In the genomic region with DNA sequence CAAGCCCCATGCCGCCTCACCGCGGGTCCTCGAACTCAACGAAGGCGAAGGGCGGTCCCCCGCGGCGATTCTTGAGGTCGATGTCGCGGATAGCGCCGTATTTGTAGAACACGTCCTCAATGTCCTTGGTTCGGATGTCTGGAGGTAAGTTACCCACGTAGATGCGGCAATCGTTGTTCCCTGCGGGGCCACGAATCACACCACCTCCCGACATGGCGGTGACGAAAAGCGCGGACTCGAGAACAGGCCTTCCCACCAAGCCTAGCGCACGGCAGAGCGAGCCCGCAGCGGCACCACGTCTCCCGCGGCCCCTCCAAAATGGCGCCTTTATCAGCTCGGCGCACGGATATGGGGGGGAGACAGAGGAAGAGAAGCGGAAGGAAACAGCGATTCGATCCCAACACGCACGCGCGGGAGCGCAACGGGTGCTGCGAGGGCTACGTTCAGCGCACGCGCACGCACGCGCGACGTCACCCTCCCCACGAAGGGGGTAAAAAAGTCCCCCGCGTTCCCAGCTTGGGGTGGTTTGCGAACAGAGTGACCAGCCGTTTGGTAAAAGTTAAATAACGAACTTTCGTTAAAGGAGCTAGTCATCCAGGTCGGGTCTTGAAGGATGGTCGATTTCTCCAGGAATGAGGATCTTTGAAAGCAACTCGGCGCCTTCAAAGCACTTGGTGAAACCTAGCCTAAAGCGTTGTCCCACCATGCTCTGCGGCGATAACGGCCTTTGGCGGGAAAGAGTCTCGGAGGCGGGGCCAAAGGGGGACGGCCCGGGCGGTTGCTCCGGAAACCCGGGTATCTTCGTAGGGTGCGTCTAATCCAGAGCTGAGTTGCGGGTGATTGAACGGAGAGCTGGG, we compare ENCODE assay signal across 8 cellular contexts. TPM values are rescaled to one million over a fixed set of nuclear protein-coding genes. Genes with fewer than 3 reads are reported as not detected.
DNase-seq lines count a peak whose midpoint lies in the region; ATAC-seq and TF ChIP-seq lines count a peak whose summit lies in the region.

A gene with protein sequence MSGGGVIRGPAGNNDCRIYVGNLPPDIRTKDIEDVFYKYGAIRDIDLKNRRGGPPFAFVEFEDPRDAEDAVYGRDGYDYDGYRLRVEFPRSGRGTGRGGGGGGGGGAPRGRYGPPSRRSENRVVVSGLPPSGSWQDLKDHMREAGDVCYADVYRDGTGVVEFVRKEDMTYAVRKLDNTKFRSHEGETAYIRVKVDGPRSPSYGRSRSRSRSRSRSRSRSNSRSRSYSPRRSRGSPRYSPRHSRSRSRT (minus strand): TSS at position 323 of the 857 bp plus-strand sequence. CDS start 109 bp downstream, at position 214.

- H3K36me3 Mint-ChIP-seq in activated naive CD4-positive, alpha-beta T cell treated with anti-CD3 and anti-CD28 coated beads, Interleukin-2, amount 50 U/mL, for 72 hours = peaks cover 54 to 56% of the 10 kb centered on the region in 2 donors

- peak; percentile 90 for ATAC-seq in HG02610 (IDR thresholded peaks at IDR 0.05; ENCODE audit: unreplicated experiment)
- ATAC-seq in activated naive CD4-positive, alpha-beta T cell treated with anti-CD3 and anti-CD28 coated beads, Interleukin-2, amount 50 U/mL, for 72 hours = peak; percentile 89 to 93
- ATAC-seq in thoracic aorta (ENCODE audit: insufficient number of reproducible peaks, low FRiP score, low read depth) = peak; percentile 96

- H3K27ac ChIP-seq in osteoblast (ENCODE audit: low read depth, low read length) = peak within 1 kb of the TSS; percentile 99
- peak within 1 kb of the TSS; percentile 96 to 100 for H3K27ac ChIP-seq in thoracic aorta

- H3K4me1 ChIP-seq in osteoblast (ENCODE audit: insufficient read depth, low read length) (peaks cover 43% of the 10 kb centered on the region), thoracic aorta (ENCODE audit: control insufficient read depth in 1 of 2, low read depth in 2 of 2) (peaks cover 10 to 41% of the 10 kb centered on the region in 2 donors)

- H3K27ac Mint-ChIP-seq in activated naive CD4-positive, alpha-beta T cell treated with anti-CD3 and anti-CD28 coated beads, Interleukin-2, amount 50 U/mL, for 72 hours = peak within 1 kb of the TSS; percentile 99 to 100

- TF ChIP-seq CTCF in osteoblast (IDR thresholded peaks at IDR 0.05; ENCODE audit: extremely low read depth, low read depth, low read length) (no peak), thoracic aorta (IDR thresholded peaks at IDR 0.05) (no peak)

- DNase-seq in NCI-H1092 treated with DMSO at 0.1 percent for 48 hours (lab: John Stamatoyannopoulos, UW) (peak; percentile 99), SKM-1 (lab: John Stamatoyannopoulos, UW; ENCODE audit: unreplicated experiment) (peak; percentile 97), glomerular visceral epithelial cell (ENCODE audit: extremely low spot score) (peak; percentile 98), osteoblast (ENCODE audit: insufficient read length, low spot score, missing footprints) (peak; percentile 98), thoracic aorta (ENCODE audit: low spot score) (peak; percentile 84)
- DNase-seq in activated naive CD4-positive, alpha-beta T cell treated with anti-CD3 and anti-CD28 coated beads, Interleukin-2, amount 50 U/mL, for 72 hours (ENCODE audit: low spot score in 2 of 2) = peak; percentile 96 to 98

- H3K9me3 ChIP-seq in osteoblast (ENCODE audit: low read depth, low read length) = no peaks in the 10 kb centered on the region
- no peaks in the 10 kb centered on the region for H3K9me3 ChIP-seq in thoracic aorta

- no peaks in the 10 kb centered on the region for H3K27me3 ChIP-seq in osteoblast (ENCODE audit: insufficient read depth, low read length)
- H3K27me3 ChIP-seq in thoracic aorta (replicated peaks; ENCODE audit: insufficient read depth) = no peaks in the 10 kb centered on the region

- peaks cover 50% of the 10 kb centered on the region for H3K79me2 ChIP-seq in osteoblast (ENCODE audit: insufficient read depth, low read length)

- peak within 1 kb of the TSS; percentile 96 for H3K4me2 ChIP-seq in osteoblast (ENCODE audit: insufficient read depth, low read length)

- peak within 1 kb of the TSS; percentile 88 for H3K4me3 ChIP-seq in GM08714 (ENCODE audit: low read length)
- peak within 1 kb of the TSS; percentile 100 for H3K4me3 ChIP-seq in osteoblast (ENCODE audit: insufficient read depth, low read length)
- H3K4me3 ChIP-seq in thoracic aorta = peak within 1 kb of the TSS; percentile 92

- no peaks in the 10 kb centered on the region for H3K9me3 Mint-ChIP-seq in activated naive CD4-positive, alpha-beta T cell treated with anti-CD3 and anti-CD28 coated beads, Interleukin-2, amount 50 U/mL, for 72 hours

- H4K20me1 ChIP-seq in osteoblast (ENCODE audit: insufficient read depth, low read length) = peaks cover 46% of the 10 kb centered on the region

- peak within 1 kb of the TSS; percentile 98 for H2AFZ ChIP-seq in osteoblast (ENCODE audit: low read length)

- peaks cover 38% of the 10 kb centered on the region for H3K36me3 ChIP-seq in osteoblast (ENCODE audit: insufficient read depth, low read length)
- H3K36me3 ChIP-seq in thoracic aorta = peaks cover 34% of the 10 kb centered on the region

RNA-seq across cellular contexts. Expression of the gene that starts here (rescaled TPM):
- total RNA-seq in activated naive CD4-positive, alpha-beta T cell treated with anti-CD3 and anti-CD28 coated beads, Interleukin-2, amount 50 U/mL, for 72 hours = 100 to 1,000 TPM; 188 to 351 TPM
- 214 and 247 TPM in 2 replicates for total RNA-seq in osteoblast
- total RNA-seq in thoracic aorta = 100 to 1,000 TPM; 132 to 220 TPM

Comparison
In these comparisons a context has a peak if more than half of its experiments do, and no peak if none do; other contexts are left out.
1. Peak in every context shown above with its lines: DNase-seq, ATAC-seq, H3K4me3 ChIP-seq and H3K27ac ChIP-seq.